33 cellular contexts compared by ENCODE assay signal in the genomic region with DNA sequence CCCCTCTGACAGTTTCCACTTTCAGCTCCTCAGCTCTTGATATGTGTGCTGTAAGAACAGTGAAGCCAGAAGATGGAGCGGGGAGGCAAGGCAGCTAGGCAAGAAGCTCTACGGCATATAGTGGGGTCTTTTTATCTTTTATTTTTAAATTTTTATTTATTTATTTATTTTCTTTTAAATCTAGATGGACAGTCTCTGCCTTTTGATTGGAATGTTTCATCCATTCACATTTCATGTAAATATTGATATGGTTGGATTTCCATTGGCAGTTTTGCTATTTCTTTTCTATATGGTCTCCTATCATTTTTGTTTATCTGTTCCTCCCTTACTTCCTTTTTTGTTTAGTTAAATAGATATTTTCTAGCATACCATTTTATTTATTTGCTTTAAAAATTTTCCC.
"Had no signal": no experiment of that assay in that cellular context is flagged by ENCODE, and none has a peak within 500 bp of the region (broad histone marks: within the 10 kb centered on the region; RNA-seq: fewer than 3 reads in every experiment).

No MANE protein-coding gene starts in this region.

- ATAC-seq: activated naive CD4-positive, alpha-beta T cell treated with anti-CD3 and anti-CD28 coated beads, Interleukin-2, amount 50 U/mL, for 72 hours; activated naive CD8-positive, alpha-beta T cell treated with anti-CD3 and anti-CD28 coated beads, Interleukin-2, amount 50 U/mL, for 24 hours; activated T-cell treated with anti-CD3 and anti-CD28 coated beads, Interleukin-2, amount 50 U/mL, for 4 hours; activated T-cell treated with anti-CD3 and anti-CD28 coated beads, Interleukin-2, amount 50 U/mL, for 72 hours; activated T-helper 17 cell treated with anti-CD3 and anti-CD28 coated beads, Interleukin-2, amount 50 U/mL, for 72 hours; body of pancreas had no signal

- FAIRE-seq: astrocyte, bronchial epithelial cell had no signal

- H3K4me3 ChIP-seq: adrenal gland, ascending aorta, body of pancreas, breast epithelium, cardiac muscle cell had no signal

- H3K9me3 ChIP-seq: body of pancreas had no signal

- H3K36me3 ChIP-seq: adrenal gland, ascending aorta, brain microvascular endothelial cell, breast epithelium, cardiac muscle cell had no signal

- H3K27me3 ChIP-seq: adrenal gland, ascending aorta, body of pancreas, brain microvascular endothelial cell, breast epithelium, cardiac muscle cell had no signal

- H3K4me1 ChIP-seq: adrenal gland, ascending aorta, body of pancreas, breast epithelium had no signal

- DNase-seq: activated effector memory CD4-positive, alpha-beta T cell treated with anti-CD3 and anti-CD28 coated beads, Interleukin-2, amount 50 U/mL, for 16 hours; activated effector memory CD4-positive, alpha-beta T cell treated with Interleukin-2 at 50 U/mL for 16 hours; activated gamma-delta T cell; activated gamma-delta T cell treated with Interleukin-2 at 50 U/mL for 16 hours; activated naive CD4-positive, alpha-beta T cell; activated naive CD4-positive, alpha-beta T cell treated with anti-CD3 and anti-CD28 coated beads for 36 hours; activated naive CD4-positive, alpha-beta T cell treated with anti-CD3 and anti-CD28 coated beads, Interleukin-2, amount 10 ng/mL, durations not matched to agents 7 days and 5 days; activated naive CD4-positive, alpha-beta T cell treated with anti-CD3 and anti-CD28 coated beads, Interleukin-2, amount 50 U/mL, for 16 hours; activated naive CD4-positive, alpha-beta T cell treated with Interleukin-2 at 50 U/mL for 16 hours; activated naive CD8-positive, alpha-beta T cell treated with anti-CD3 and anti-CD28 coated beads for 36 hours; activated naive CD8-positive, alpha-beta T cell treated with anti-CD3 and anti-CD28 coated beads, Interleukin-2, amount 10 ng/mL, durations not matched to agents 7 days and 5 days; activated naive CD8-positive, alpha-beta T cell treated with anti-CD3 and anti-CD28 coated beads, Interleukin-2, amount 50 U/mL, for 24 hours; activated T-cell treated with anti-CD3 and anti-CD28 coated beads, Interleukin-2, amount 50 U/mL, for 24 hours; activated T-cell treated with anti-CD3 and anti-CD28 coated beads, Interleukin-2, amount 50 U/mL, for 4 hours; activated T-cell treated with anti-CD3 and anti-CD28 coated beads, Interleukin-2, amount 50 U/mL, for 48 hours; activated T-cell treated with anti-CD3 and anti-CD28 coated beads, Interleukin-2, amount 50 U/mL, for 72 hours; adrenal gland; amniotic stem cell; amygdala; anterior cingulate cortex; aorta; body of pancreas; brain microvascular endothelial cell; caudate nucleus; central memory CD4-positive, alpha-beta T cell; cerebellar nuclear complex had no signal

- H3K27ac ChIP-seq: adrenal gland, ascending aorta, body of pancreas, brain microvascular endothelial cell, breast epithelium, cardiac muscle cell had no signal
